ENCODE assay signal across 1 cellular context in the genomic region with DNA sequence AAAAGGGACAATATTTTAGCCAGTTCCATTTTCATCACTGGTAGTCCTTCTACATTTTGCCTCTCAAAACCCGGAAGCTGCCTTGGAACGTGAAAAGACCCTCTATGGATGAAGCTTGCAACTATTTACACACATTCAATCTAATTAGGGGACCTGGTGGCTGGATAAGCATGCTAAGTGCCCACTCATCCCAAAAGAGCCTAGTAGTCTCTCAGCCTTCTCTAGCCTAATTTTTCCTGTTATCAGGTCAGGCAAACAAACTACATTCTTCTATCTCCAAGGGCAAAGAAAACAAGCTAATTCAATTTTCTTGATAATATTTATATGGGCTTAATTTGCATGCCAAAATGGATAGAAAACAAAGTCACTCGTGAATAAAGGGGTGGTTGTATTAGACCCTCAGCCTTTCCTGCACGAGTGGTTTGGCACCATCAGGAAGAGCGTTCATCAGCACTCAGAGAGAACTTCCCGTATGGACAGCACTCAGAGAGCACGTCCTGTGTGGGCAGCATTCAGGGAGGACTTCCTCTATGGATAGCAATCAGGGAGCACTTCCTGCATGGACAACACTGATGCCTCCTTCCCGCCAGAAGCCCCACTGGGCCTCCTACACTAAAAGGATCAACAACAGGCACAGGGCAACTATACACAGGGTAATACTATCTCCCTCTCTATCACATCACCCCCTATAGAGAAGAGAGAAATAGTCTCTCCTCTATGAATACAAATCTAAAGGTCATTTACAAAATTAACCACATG.
A peak's percentile ranks its signal among the peaks of the same experiment; 100 is the strongest.
TF ChIP-seq lines count a peak whose summit lies in the region.

No MANE protein-coding gene starts in this region.

TF ChIP-seq in SK-N-SH treated with all-trans-retinoic acid at 6 μM for 48 hours, 23 proteins besides CTCF, POLR2A, EP300 and RAD21 (continued from another document):
- 0 out of 2 replicates have a peak, but pooled peaks have one; percentile 53 for TF ChIP-seq ZFP3 (CRISPR knock-in tag; IDR thresholded peaks at IDR 0.05)
- TF ChIP-seq, protein P1, sequence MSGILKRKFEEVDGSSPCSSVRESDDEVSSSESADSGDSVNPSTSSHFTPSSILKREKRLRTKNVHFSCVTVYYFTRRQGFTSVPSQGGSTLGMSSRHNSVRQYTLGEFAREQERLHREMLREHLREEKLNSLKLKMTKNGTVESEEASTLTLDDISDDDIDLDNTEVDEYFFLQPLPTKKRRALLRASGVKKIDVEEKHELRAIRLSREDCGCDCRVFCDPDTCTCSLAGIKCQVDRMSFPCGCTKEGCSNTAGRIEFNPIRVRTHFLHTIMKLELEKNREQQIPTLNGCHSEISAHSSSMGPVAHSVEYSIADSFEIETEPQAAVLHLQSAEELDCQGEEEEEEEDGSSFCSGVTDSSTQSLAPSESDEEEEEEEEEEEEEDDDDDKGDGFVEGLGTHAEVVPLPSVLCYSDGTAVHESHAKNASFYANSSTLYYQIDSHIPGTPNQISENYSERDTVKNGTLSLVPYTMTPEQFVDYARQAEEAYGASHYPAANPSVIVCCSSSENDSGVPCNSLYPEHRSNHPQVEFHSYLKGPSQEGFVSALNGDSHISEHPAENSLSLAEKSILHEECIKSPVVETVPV (CRISPR knock-in tag; IDR thresholded peaks at IDR 0.05): no peak
